Comparison of ENCODE assay signal across 25 cellular contexts in the genomic region with DNA sequence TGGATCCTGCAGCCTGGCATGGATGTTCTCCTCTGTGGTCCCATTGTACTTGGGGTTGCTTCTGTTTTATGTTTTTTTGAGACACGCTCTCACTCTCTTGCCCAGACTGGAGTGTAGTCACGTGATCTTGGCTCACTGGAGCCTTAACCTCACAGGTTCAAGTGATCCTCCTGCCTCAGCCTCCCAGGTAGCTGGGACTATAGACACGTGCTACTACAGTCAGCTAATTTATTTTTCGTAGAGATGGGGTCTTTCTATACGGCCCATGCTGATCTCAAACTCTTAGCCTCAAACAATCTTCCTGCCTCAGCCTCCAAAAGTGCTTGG. TPM values are rescaled to one million over a fixed set of nuclear protein-coding genes. Genes with fewer than 3 reads are reported as not detected.
DNase-seq lines count a peak whose midpoint lies in the region; ATAC-seq, FAIRE-seq and TF ChIP-seq lines count a peak whose summit lies in the region.
"Had no signal": no experiment of that assay in that cellular context is flagged by ENCODE, and none has a peak within 500 bp of the region (broad histone marks: within the 10 kb centered on the region; RNA-seq: fewer than 3 reads in every experiment).

No MANE protein-coding gene starts in this region.

- peak overlapping the region; percentile 84 for H2BK12ac ChIP-seq in H1 (ENCODE audit: low read depth, low read length)

- no peak for FAIRE-seq in H1 (lab: Jason Lieb, UNC)
- FAIRE-seq: H54, urothelium cell line had no signal

- H3K23ac ChIP-seq in H1 (ENCODE audit: insufficient read length), result no peak overlapping the region

- no peaks in the 10 kb centered on the region for H3K36me3 Mint-ChIP-seq in natural killer cell treated with Interleukin-12 subunit alpha and Interleukin-12 subunit beta and Interleukin-15 and Interleukin-18, amount 100 ng/mL, for 72 hours
- H3K36me3 Mint-ChIP-seq in activated naive CD4-positive, alpha-beta T cell treated with anti-CD3 and anti-CD28 coated beads for 36 hours (ENCODE audit: low read depth), result no peaks in the 10 kb centered on the region
- H3K36me3 Mint-ChIP-seq: activated CD8-positive, alpha-beta memory T cell treated with anti-CD3 and anti-CD28 coated beads, Interleukin-2, amount 10 ng/mL, durations not matched to agents 7 days and 5 days had no signal

- POLR2A ChIA-PET in AG04450 (lab: Yijun Ruan, JAX), result interaction anchor here (0.6 to 1.8 kb wide), 2 partner anchors 10 to 35 kb away, joined by 3 to 7 read pairs; a partner anchor contains a TSS
- POLR2A ChIA-PET in HCT116 (lab: Charles Lee), result interaction anchor here (1.0 to 4.2 kb wide), 3 partner anchors 10 to 12 kb away, joined by 3 to 17 read pairs (median 3); a partner anchor contains a TSS
- POLR2A ChIA-PET in H1 (lab: Charles Lee; ENCODE audit: partially characterized antibody), result interaction anchor here (1.0 to 2.8 kb wide), 4 partner anchors 9 to 69 kb away, joined by 3 to 19 read pairs (median 4); no protein-coding TSS in a partner anchor

- no peak overlapping the region for H3K4me3 Mint-ChIP-seq in natural killer cell treated with Interleukin-12 subunit alpha and Interleukin-12 subunit beta and Interleukin-15 and Interleukin-18, amount 100 ng/mL, for 72 hours
- no peak overlapping the region for H3K4me3 Mint-ChIP-seq in activated naive CD4-positive, alpha-beta T cell treated with anti-CD3 and anti-CD28 coated beads for 36 hours
- H3K4me3 Mint-ChIP-seq: activated CD8-positive, alpha-beta memory T cell treated with anti-CD3 and anti-CD28 coated beads, Interleukin-2, amount 10 ng/mL, durations not matched to agents 7 days and 5 days; activated T-helper 17 cell treated with anti-CD3 and anti-CD28 coated beads, Interleukin-2, amount 50 U/mL, for 72 hours; central memory CD8-positive, alpha-beta T cell; stimulated activated naive CD8-positive, alpha-beta T cell treated with anti-CD3 and anti-CD28 coated beads, Interleukin-15, amount 100 ng/mL, for 72 hours had no signal

- H2BK15ac ChIP-seq in H1 (ENCODE audit: low read length), result peak overlapping the region; percentile 1; the same call in 1 of the 2 replicates

- peaks cover 23 to 48% of the 10 kb centered on the region in 2 experiments for H3K4me1 ChIP-seq in HCT116 (ENCODE audit: control insufficient read depth in 1 of 2, insufficient read depth in 2 of 2, low read length in 2 of 2)
- peaks cover 0 to 5% (median 2%) of the 10 kb centered on the region in 4 experiments; a peak in 4 of 7 replicates for H3K4me1 ChIP-seq in H1 (replicated peaks in 1 of 4; ENCODE audit: control insufficient read depth in 3 of 4, insufficient read depth in 4 of 4, low read length in 3 of 4)
- H3K4me1 ChIP-seq in HAP-1, result no peaks in the 10 kb centered on the region

- H3K27me3 ChIP-seq in AG04450 (ENCODE audit: control insufficient read depth, insufficient read depth, low read length) (no peaks in the 10 kb centered on the region), HCT116 (ENCODE audit: insufficient read depth, low read length) (no peaks in the 10 kb centered on the region), H1 (replicated peaks in 1 of 4; ENCODE audit: control insufficient read depth in 3 of 4, extremely low read depth in 1 of 4, insufficient read depth in 3 of 4, low read length in 3 of 4) (no peaks in the 10 kb centered on the region), HAP-1 (ENCODE audit: low read depth) (no peaks in the 10 kb centered on the region)

- H3K27ac ChIP-seq in AG04450 (ENCODE audit: low read depth, low read length) (peak overlapping the region; percentile 47), HCT116 (ENCODE audit: low read depth, low read length) (no peak overlapping the region), H1 (ENCODE audit: low read depth, low read length) (no peak overlapping the region)
- H3K27ac ChIP-seq: HL-60 had no signal

- H3K4ac ChIP-seq in H1 (replicated peaks; ENCODE audit: insufficient read length, low read depth, low read length), result no peak overlapping the region

- H3K9me3 ChIP-seq in AG04450 (ENCODE audit: control insufficient read depth, insufficient read depth, low read length) (no peaks in the 10 kb centered on the region), HCT116 (ENCODE audit: control insufficient read depth in 1 of 2, insufficient read depth in 1 of 2, low read depth in 1 of 2, low read length in 2 of 2) (no peaks in the 10 kb centered on the region), H1 (ENCODE audit: insufficient read depth in 2 of 2, low read depth in 1 of 2, low read length in 1 of 2) (no peaks in the 10 kb centered on the region), HAP-1 (no peaks in the 10 kb centered on the region)

- no peak overlapping the region for H4K91ac ChIP-seq in H1 (replicated peaks; ENCODE audit: insufficient read length, low read length)

- in situ Hi-C loops in HAP-1 (cut with MboI; ENCODE audit: low sequenced_read_pairs), result no loop called here

- H4K20me1 ChIP-seq in HCT116 (ENCODE audit: insufficient read depth), result no peaks in the 10 kb centered on the region
- no peaks in the 10 kb centered on the region for H4K20me1 ChIP-seq in H1 (replicated peaks in 1 of 2; ENCODE audit: control insufficient read depth in 1 of 2, insufficient read depth in 2 of 2, low read length in 2 of 2)

- H3K27ac Mint-ChIP-seq in natural killer cell treated with Interleukin-12 subunit alpha and Interleukin-12 subunit beta and Interleukin-15 and Interleukin-18, amount 100 ng/mL, for 72 hours, result peak overlapping the region; percentile 30 to 52
- no peak overlapping the region for H3K27ac Mint-ChIP-seq in activated naive CD4-positive, alpha-beta T cell treated with anti-CD3 and anti-CD28 coated beads for 36 hours
- H3K27ac Mint-ChIP-seq: activated T-helper 17 cell treated with anti-CD3 and anti-CD28 coated beads, Interleukin-2, amount 50 U/mL, for 72 hours had no signal

- DNase-seq in AG04450 (ENCODE audit: low read depth, low spot score) (no peak), HCT116 (ENCODE audit: low read depth, low spot score) (no peak), H1 (ENCODE audit: low read depth in 1 of 2, low spot score in 2 of 2) (no peak), HAP-1 (ENCODE audit: low spot score in 2 of 2) (no peak)
- DNase-seq in natural killer cell treated with Interleukin-12 subunit alpha and Interleukin-12 subunit beta and Interleukin-15 and Interleukin-18, amount 100 ng/mL, for 72 hours (ENCODE audit: low spot score), result no peak
- DNase-seq in stimulated activated CD4-positive, alpha-beta T cell treated with anti-CD3 and anti-CD28 coated beads, Interleukin-2, amount 100 ng/mL, for 24 hours, result no peak
- DNase-seq in NK-92 treated with Interleukin-12 subunit alpha and Interleukin-12 subunit beta, amount 100 ng/mL, for 24 hours (lab: John Stamatoyannopoulos, UW), result no peak
- DNase-seq in activated naive CD4-positive, alpha-beta T cell treated with anti-CD3 and anti-CD28 coated beads for 36 hours, result no peak
- DNase-seq: activated CD8-positive, alpha-beta memory T cell treated with anti-CD3 and anti-CD28 coated beads, Interleukin-2, amount 10 ng/mL, durations not matched to agents 7 days and 5 days; amygdala; effector CD8-positive, alpha-beta T cell; KBM-7; NCI-H2029 treated with DMSO at 0.1 percent for 48 hours; NCI-H510A treated with DMSO at 0.1 percent for 48 hours; nucleus accumbens; SHP77 treated with DMSO at 0.1 percent for 48 hours; stimulated activated naive CD8-positive, alpha-beta T cell treated with anti-CD3 and anti-CD28 coated beads, Interleukin-15, amount 100 ng/mL, for 72 hours; T-helper 9 cell had no signal

- no peak overlapping the region for H2BK120ac ChIP-seq in H1 (replicated peaks; ENCODE audit: low read depth, low read length)

- H3K36me3 ChIP-seq in HCT116 (ENCODE audit: control insufficient read depth in 1 of 2, insufficient read depth in 2 of 2, low read length in 2 of 2) (no peaks in the 10 kb centered on the region), H1 (ENCODE audit: control insufficient read depth in 2 of 4, insufficient read depth in 4 of 4, low read length in 3 of 4) (no peaks in the 10 kb centered on the region), HAP-1 (replicated peaks) (no peaks in the 10 kb centered on the region)

- H3K14ac ChIP-seq in H1 (ENCODE audit: insufficient read length), result no peak overlapping the region

- TF ChIP-seq RAD21 in HCT116 (IDR thresholded peaks at IDR 0.05; ENCODE audit: low read depth) (no peak), H1 (IDR thresholded peaks at IDR 0.05 in 1 of 2, conservative IDR thresholded peaks at IDR 0.05 in 1 of 2; ENCODE audit: low read depth in 2 of 2, low read length in 2 of 2) (no peak)

- H3K4me3 ChIP-seq in AG04450 (ENCODE audit: low read depth, low read length) (no peak overlapping the region), HCT116 (replicated peaks in 1 of 2; ENCODE audit: low read depth in 1 of 2, low read length in 2 of 2) (no peak overlapping the region), H1 (ENCODE audit: extremely low read depth in 1 of 4, insufficient read depth in 2 of 4, low read depth in 3 of 4, low read length in 4 of 4) (no peak overlapping the region), HAP-1 (no peak overlapping the region)

- no peak for ATAC-seq in HCT116
- ATAC-seq in natural killer cell treated with Interleukin-12 subunit alpha and Interleukin-12 subunit beta and Interleukin-15 and Interleukin-18, amount 100 ng/mL, for 72 hours, result no peak
- ATAC-seq: activated CD4-positive, CD25-positive, alpha-beta regulatory T cell treated with anti-CD3 and anti-CD28 coated beads, Interleukin-2, amount 50 U/mL, for 24 hours; activated CD8-positive, alpha-beta memory T cell treated with anti-CD3 and anti-CD28 coated beads, Interleukin-2, amount 10 ng/mL, durations not matched to agents 7 days and 5 days; activated T-helper 17 cell treated with anti-CD3 and anti-CD28 coated beads, Interleukin-2, amount 50 U/mL, for 72 hours; sciatic nerve; stimulated activated naive CD8-positive, alpha-beta T cell treated with anti-CD3 and anti-CD28 coated beads, Interleukin-15, amount 100 ng/mL, for 72 hours had no signal

- H3K9me2 ChIP-seq in HCT116 (ENCODE audit: insufficient read depth), result no peaks in the 10 kb centered on the region

- H4K8ac ChIP-seq in H1 (ENCODE audit: extremely low read depth, insufficient read depth, low read length), result no peak overlapping the region

- no peaks in the 10 kb centered on the region for H3K79me1 ChIP-seq in H1 (ENCODE audit: low read depth, low read length)

- no peak for TF ChIP-seq POLR2A in HCT116 (IDR thresholded peaks at IDR 0.05; ENCODE audit: borderline replicate concordance, extremely low read depth, insufficient read depth, insufficient read length)
- no peak for TF ChIP-seq POLR2A in H1 (IDR thresholded peaks at IDR 0.05; ENCODE audit: control extremely low read depth in 1 of 2, low read depth in 2 of 2, low read length in 2 of 2)

- TF ChIP-seq CTCF in AG04450 (IDR thresholded peaks at IDR 0.05; ENCODE audit: low read depth, low read length) (no peak), HCT116 (IDR thresholded peaks at IDR 0.05 in 2 of 3, conservative IDR thresholded peaks at IDR 0.05 in 1 of 3; ENCODE audit: borderline replicate concordance in 1 of 3, insufficient read depth in 1 of 3, low read depth in 2 of 3, low read length in 2 of 3) (no peak), H1 (IDR thresholded peaks at IDR 0.05; ENCODE audit: control extremely low read depth in 1 of 3, insufficient read depth in 1 of 3, low read depth in 1 of 3, low read length in 3 of 3) (no peak)

- H2AK5ac ChIP-seq in H1 (ENCODE audit: low read depth, low read length), result peak overlapping the region; percentile 54; the same call in 1 of the 2 replicates

- CTCF ChIA-PET in AG04450 (lab: Charles Lee) (interaction anchor here (1.0 kb wide), 1 partner anchor 32 kb away, joined by 6 read pairs; no protein-coding TSS in a partner anchor), HCT116 (lab: Charles Lee) (no interaction called here), H1 (lab: Charles Lee; ENCODE audit: partially characterized antibody) (interaction anchor here (1.5 kb wide), 2 partner anchors 11 to 73 kb away, joined by 5 to 8 read pairs; no protein-coding TSS in a partner anchor)
- CTCF ChIA-PET in activated naive CD4-positive, alpha-beta T cell treated with anti-CD3 and anti-CD28 coated beads for 36 hours (lab: Charles Lee), result interaction anchor here (0.6 kb wide), 1 partner anchor 32 kb away, joined by 3 read pairs; no protein-coding TSS in a partner anchor

- no peaks in the 10 kb centered on the region for H3K9me3 Mint-ChIP-seq in natural killer cell treated with Interleukin-12 subunit alpha and Interleukin-12 subunit beta and Interleukin-15 and Interleukin-18, amount 100 ng/mL, for 72 hours
- H3K9me3 Mint-ChIP-seq in activated naive CD4-positive, alpha-beta T cell treated with anti-CD3 and anti-CD28 coated beads for 36 hours, result no peaks in the 10 kb centered on the region
- H3K9me3 Mint-ChIP-seq: activated T-helper 17 cell treated with anti-CD3 and anti-CD28 coated beads, Interleukin-2, amount 50 U/mL, for 72 hours; central memory CD8-positive, alpha-beta T cell; stimulated activated naive CD8-positive, alpha-beta T cell treated with anti-CD3 and anti-CD28 coated beads, Interleukin-15, amount 100 ng/mL, for 72 hours had no signal

- RAD21 ChIA-PET in HCT116 (lab: Charles Lee; ENCODE audit: low non-redundant PET in 1 of 2, low total read pairs in 2 of 2, uncharacterized antibody in 2 of 2, unreplicated experiment in 2 of 2), result interaction anchor here in 1 of 2 experiments (0.6 kb wide), 1 partner anchor 28 kb away, joined by 3 read pairs; no protein-coding TSS in a partner anchor

- TF ChIP-seq EP300 in H1 (IDR thresholded peaks at IDR 0.05; ENCODE audit: borderline replicate concordance in 1 of 2, low read depth in 2 of 2, low read length in 2 of 2), result no peak

- 0 out of 2 replicates have a peak overlapping the region, but pooled peaks have one; percentile 60 for H3K18ac ChIP-seq in H1 (ENCODE audit: extremely low read depth, low read length)

- H2BK20ac ChIP-seq in H1 (ENCODE audit: low read length), result no peak overlapping the region

- intact Hi-C loops in HCT116 (cut with micrococcal nuclease), result no loop called here
- intact Hi-C loops in activated naive CD4-positive, alpha-beta T cell treated with anti-CD3 and anti-CD28 coated beads for 36 hours (cut with micrococcal nuclease), result no loop called here

- no peaks in the 10 kb centered on the region for H3K27me3 Mint-ChIP-seq in natural killer cell treated with Interleukin-12 subunit alpha and Interleukin-12 subunit beta and Interleukin-15 and Interleukin-18, amount 100 ng/mL, for 72 hours
- H3K27me3 Mint-ChIP-seq in activated naive CD4-positive, alpha-beta T cell treated with anti-CD3 and anti-CD28 coated beads for 36 hours (ENCODE audit: low read depth), result no peaks in the 10 kb centered on the region
- H3K27me3 Mint-ChIP-seq: activated CD8-positive, alpha-beta memory T cell treated with anti-CD3 and anti-CD28 coated beads, Interleukin-2, amount 10 ng/mL, durations not matched to agents 7 days and 5 days; activated T-helper 17 cell treated with anti-CD3 and anti-CD28 coated beads, Interleukin-2, amount 50 U/mL, for 72 hours; central memory CD8-positive, alpha-beta T cell; stimulated activated naive CD8-positive, alpha-beta T cell treated with anti-CD3 and anti-CD28 coated beads, Interleukin-15, amount 100 ng/mL, for 72 hours had no signal

- no peak overlapping the region for H2AFZ ChIP-seq in HCT116 (ENCODE audit: low read depth, low read length, poor library complexity, severe bottlenecking)
- no peak overlapping the region for H2AFZ ChIP-seq in H1 (ENCODE audit: low read length)

- no peak overlapping the region for H3K56ac ChIP-seq in H1 (replicated peaks; ENCODE audit: insufficient read length, low read depth, low read length)

- peaks cover 20 to 25% of the 10 kb centered on the region in 2 donors for H3K4me1 Mint-ChIP-seq in natural killer cell treated with Interleukin-12 subunit alpha and Interleukin-12 subunit beta and Interleukin-15 and Interleukin-18, amount 100 ng/mL, for 72 hours (ENCODE audit: low read depth in 2 of 2)
- H3K4me1 Mint-ChIP-seq in activated naive CD4-positive, alpha-beta T cell treated with anti-CD3 and anti-CD28 coated beads for 36 hours (ENCODE audit: low read depth), result peaks cover 25% of the 10 kb centered on the region

- peak overlapping the region; percentile 20; the same call in 1 of the 2 replicates for H3K4me2 ChIP-seq in HCT116 (ENCODE audit: low read length)
- H3K4me2 ChIP-seq in H1 (ENCODE audit: insufficient read depth in 1 of 2, low read depth in 2 of 2, low read length in 2 of 2), result no peak overlapping the region

- H3K79me2 ChIP-seq in HCT116 (ENCODE audit: insufficient read depth, low read length), result no peaks in the 10 kb centered on the region
- H3K79me2 ChIP-seq in H1 (ENCODE audit: control insufficient read depth in 1 of 2, insufficient read depth in 2 of 2, low read length in 2 of 2), result no peaks in the 10 kb centered on the region

- 86% methylated on average over 5 of the region's 5 CpGs; no CpG with 5 or more reads in 1 of the 2 experiments for WGBS in H1 (ENCODE audit: extremely low coverage in 1 of 2, insufficient coverage in 1 of 2, insufficient read length in 1 of 2, insufficient replicate concordance in 2 of 2, low coverage in 1 of 2, low lambda C conversion rate in 2 of 2, missing lambda C conversion rate in 1 of 2), 2 experiments

- H2BK5ac ChIP-seq in H1 (ENCODE audit: low read depth, low read length), result 0 out of 2 replicates have a peak overlapping the region, but pooled peaks have one; percentile 52

- H3K23me2 ChIP-seq in H1 (ENCODE audit: low read depth, low read length), result no peaks in the 10 kb centered on the region; the same call in 1 of the 2 replicates

- H3K9ac ChIP-seq in HCT116 (ENCODE audit: low read length) (no peak overlapping the region), H1 (replicated peaks in 1 of 4; ENCODE audit: extremely low read depth in 1 of 4, low read depth in 3 of 4, low read length in 3 of 4) (no peak overlapping the region)

- BruUV-seq in HCT116 (replicated peaks; lab: Mats Ljungman, UMichigan), result no TSS peak

- no peak overlapping the region for H4K5ac ChIP-seq in H1 (ENCODE audit: insufficient read length, low read depth, low read length)

RNA-seq across cellular contexts. Expression of a gene that starts 10.0 kb away (rescaled TPM):
- polyA plus RNA-seq in AG04450 (2011; rRNA removed), result 338 and 432 TPM in 2 replicates
- polyA minus RNA-seq in AG04450 (2011; rRNA and poly(A)+ RNA removed), result 1,487 and 1,729 TPM in 2 replicates
- 258 TPM for total RNA-seq in HCT116 (2021; ENCODE audit: unreplicated experiment)
- polyA plus RNA-seq in HCT116 (2012), result 205 and 249 TPM in 2 replicates
- total RNA-seq in H1 (2021; fragmentation: NEBNext Ultra II Directional; extraction: Animal tissue kit (Norgen Biotek cat#: 25700)), result 295 and 322 TPM in 2 replicates
- 24.9 and 37.2 TPM in 2 replicates for polyA plus RNA-seq in H1 (2011; rRNA removed)
- polyA plus RNA-seq in H1 (2011; cell fraction: cytosol; rRNA removed), result 53.6 TPM
- 110 TPM for polyA plus RNA-seq in H1 (2011; cell fraction: nucleus; rRNA removed)
- polyA plus RNA-seq in H1 (2012, experiment 1 of 2), result 140 to 212 TPM (median 199 TPM) in 4 replicates
- 59.9 TPM for polyA plus RNA-seq in H1 (2012, experiment 2 of 2)
- polyA plus RNA-seq in H1 (2013, experiment 1 of 2), result 89.1 TPM
- 76.1 TPM for polyA plus RNA-seq in H1 (2013, experiment 2 of 2)
- 273 and 366 TPM in 2 replicates for polyA minus RNA-seq in H1 (2011; rRNA and poly(A)+ RNA removed)
- 92.9 TPM for polyA minus RNA-seq in H1 (2011; cell fraction: cytosol; rRNA and poly(A)+ RNA removed)
- 95.2 TPM for polyA minus RNA-seq in H1 (2011; cell fraction: nucleus; rRNA and poly(A)+ RNA removed)
- 100 to 1,000 TPM; 623 to 642 TPM for total RNA-seq in natural killer cell treated with Interleukin-12 subunit alpha and Interleukin-12 subunit beta and Interleukin-15 and Interleukin-18, amount 100 ng/mL, for 72 hours
- total RNA-seq in activated naive CD4-positive, alpha-beta T cell treated with anti-CD3 and anti-CD28 coated beads for 36 hours, result 100 to 1,000 TPM; 574 to 625 TPM
